ENCODE assay signal across 2 cellular contexts in the genomic region with DNA sequence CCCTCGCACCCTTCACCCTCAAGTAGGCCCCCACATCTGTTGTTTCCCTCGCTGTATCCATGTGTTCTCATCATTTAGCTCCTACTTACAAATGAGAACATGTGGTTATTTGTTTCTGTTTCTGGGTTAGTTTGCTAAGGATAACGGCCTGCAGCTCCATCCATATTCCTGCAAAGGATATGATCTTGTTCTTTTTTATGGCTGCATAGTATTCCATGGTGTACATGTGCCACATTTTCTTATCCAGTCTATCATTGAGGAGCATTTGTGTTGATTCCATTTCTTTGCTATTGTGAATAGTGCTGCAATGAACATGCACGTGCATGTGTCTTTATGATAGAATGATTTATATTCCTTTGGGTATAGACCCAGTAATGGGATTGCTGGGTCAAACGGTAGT.
A peak's percentile ranks its signal among the peaks of the same experiment; 100 is the strongest.
TF ChIP-seq lines count a peak whose summit lies in the region.

No MANE protein-coding gene starts in this region.

TF ChIP-seq in HCT116, 20 proteins besides CTCF, POLR2A, EP300 and RAD21:
- TF ChIP-seq, protein P1, sequence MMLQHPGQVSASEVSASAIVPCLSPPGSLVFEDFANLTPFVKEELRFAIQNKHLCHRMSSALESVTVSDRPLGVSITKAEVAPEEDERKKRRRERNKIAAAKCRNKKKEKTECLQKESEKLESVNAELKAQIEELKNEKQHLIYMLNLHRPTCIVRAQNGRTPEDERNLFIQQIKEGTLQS (IDR thresholded peaks at IDR 0.05), result 0 out of 2 replicates have a peak, but pooled peaks have one; percentile 12

TF ChIP-seq in HEK293, 187 proteins besides CTCF, POLR2A, EP300 and RAD21 (continued from another document):
- peak; percentile 87 for TF ChIP-seq ZNF146 (tag by site-specific recombination; IDR thresholded peaks at IDR 0.05)
